Comparison of ENCODE assay signal across 26 cellular contexts in the genomic region with DNA sequence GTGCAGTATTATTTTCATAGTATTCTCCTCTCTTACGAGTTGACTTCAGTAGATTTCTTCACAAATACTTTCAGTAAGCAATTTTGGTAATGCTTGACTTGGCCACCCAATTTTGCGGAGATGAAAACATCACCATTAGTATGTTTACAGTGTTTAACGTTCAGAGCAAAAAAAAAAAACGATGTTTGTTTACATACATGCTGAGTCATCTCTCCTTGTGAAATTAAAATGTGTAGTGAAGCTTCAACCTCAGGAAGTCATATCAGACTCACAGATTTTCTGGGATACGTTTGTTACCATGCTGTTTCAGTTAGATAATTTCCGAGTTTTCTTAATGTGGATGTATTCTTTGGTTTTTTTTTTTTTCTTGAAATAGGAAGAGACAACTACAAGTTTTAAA.
"Had no signal": no experiment of that assay in that cellular context is flagged by ENCODE, and none has a peak within 500 bp of the region (broad histone marks: within the 10 kb centered on the region; RNA-seq: fewer than 3 reads in every experiment).

No MANE protein-coding gene starts in this region.

- H3K4me3 Mint-ChIP-seq: activated CD8-positive, alpha-beta T cell treated with anti-CD3 and anti-CD28 coated beads for 36 hours; activated naive CD8-positive, alpha-beta T cell treated with anti-CD3 and anti-CD28 coated beads, Interleukin-2, amount 10 ng/mL, durations not matched to agents 7 days and 5 days; activated T-helper 17 cell treated with anti-CD3 and anti-CD28 coated beads, Interleukin-2, amount 50 U/mL, for 72 hours; endodermal cell; natural killer cell had no signal

- H3K27me3 Mint-ChIP-seq: activated CD8-positive, alpha-beta T cell treated with anti-CD3 and anti-CD28 coated beads for 36 hours; activated naive CD8-positive, alpha-beta T cell treated with anti-CD3 and anti-CD28 coated beads, Interleukin-2, amount 10 ng/mL, durations not matched to agents 7 days and 5 days; activated T-helper 17 cell treated with anti-CD3 and anti-CD28 coated beads, Interleukin-2, amount 50 U/mL, for 72 hours had no signal

- H3K36me3 ChIP-seq: lower lobe of right lung, ovary, stomach, upper lobe of left lung had no signal

- ATAC-seq: activated CD8-positive, alpha-beta T cell treated with anti-CD3 and anti-CD28 coated beads for 36 hours; activated T-helper 17 cell treated with anti-CD3 and anti-CD28 coated beads, Interleukin-2, amount 50 U/mL, for 72 hours; left colon; lower lobe of right lung; natural killer cell; psoas muscle; right cardiac atrium had no signal

- H3K36me3 Mint-ChIP-seq: activated naive CD8-positive, alpha-beta T cell treated with anti-CD3 and anti-CD28 coated beads, Interleukin-2, amount 10 ng/mL, durations not matched to agents 7 days and 5 days; natural killer cell had no signal

- H3K9me3 ChIP-seq: lower lobe of right lung, ovary, psoas muscle, stomach, upper lobe of left lung had no signal

- H3K27ac ChIP-seq: epithelial cell of prostate, lower lobe of right lung, ovary, psoas muscle, skin epidermis, stomach, upper lobe of left lung had no signal

- H3K4me1 ChIP-seq: lower lobe of right lung, psoas muscle, stomach, upper lobe of left lung had no signal

- H3K4me1 Mint-ChIP-seq: activated naive CD8-positive, alpha-beta T cell treated with anti-CD3 and anti-CD28 coated beads, Interleukin-2, amount 10 ng/mL, durations not matched to agents 7 days and 5 days; activated T-helper 17 cell treated with anti-CD3 and anti-CD28 coated beads, Interleukin-2, amount 50 U/mL, for 72 hours; natural killer cell had no signal

- DNase-seq: activated CD4-positive, alpha-beta T cell treated with anti-CD3 and anti-CD28 coated beads for 48 hours; activated CD4-positive, CD25-positive, alpha-beta regulatory T cell; activated CD8-positive, alpha-beta T cell treated with anti-CD3 and anti-CD28 coated beads for 36 hours; activated naive CD4-positive, alpha-beta T cell treated with Interleukin-2 at 50 U/mL for 16 hours; activated naive CD8-positive, alpha-beta T cell treated with anti-CD3 and anti-CD28 coated beads, Interleukin-2, amount 10 ng/mL, durations not matched to agents 7 days and 5 days; activated T-cell treated with anti-CD3 and anti-CD28 coated beads, Interleukin-2, amount 50 U/mL, for 1 hour; amygdala; caudate nucleus; endodermal cell; foreskin melanocyte; glutamatergic neuron; hippocampal formation; islet precursor cell; left colon; lower lobe of right lung; natural killer cell; ovary; psoas muscle; right cardiac atrium; stimulated activated CD4-positive, alpha-beta T cell treated with anti-CD3 and anti-CD28 coated beads, Interleukin-15, amount 100 ng/mL, for 24 hours; stimulated activated CD4-positive, alpha-beta T cell treated with anti-CD3 and anti-CD28 coated beads, Interleukin-2, amount 100 ng/mL, for 48 hours; stomach; upper lobe of left lung had no signal

- H3K4me3 ChIP-seq: lower lobe of right lung, ovary, psoas muscle, skin epidermis, stomach, upper lobe of left lung had no signal

- H3K27ac Mint-ChIP-seq: activated CD8-positive, alpha-beta T cell treated with anti-CD3 and anti-CD28 coated beads for 36 hours; activated naive CD8-positive, alpha-beta T cell treated with anti-CD3 and anti-CD28 coated beads, Interleukin-2, amount 10 ng/mL, durations not matched to agents 7 days and 5 days; activated T-helper 17 cell treated with anti-CD3 and anti-CD28 coated beads, Interleukin-2, amount 50 U/mL, for 72 hours; endodermal cell; natural killer cell had no signal

- H3K27me3 ChIP-seq: ovary, stomach, upper lobe of left lung had no signal

- H3K9me3 Mint-ChIP-seq: activated CD8-positive, alpha-beta T cell treated with anti-CD3 and anti-CD28 coated beads for 36 hours; activated naive CD8-positive, alpha-beta T cell treated with anti-CD3 and anti-CD28 coated beads, Interleukin-2, amount 10 ng/mL, durations not matched to agents 7 days and 5 days; endodermal cell had no signal
